In the genomic region with DNA sequence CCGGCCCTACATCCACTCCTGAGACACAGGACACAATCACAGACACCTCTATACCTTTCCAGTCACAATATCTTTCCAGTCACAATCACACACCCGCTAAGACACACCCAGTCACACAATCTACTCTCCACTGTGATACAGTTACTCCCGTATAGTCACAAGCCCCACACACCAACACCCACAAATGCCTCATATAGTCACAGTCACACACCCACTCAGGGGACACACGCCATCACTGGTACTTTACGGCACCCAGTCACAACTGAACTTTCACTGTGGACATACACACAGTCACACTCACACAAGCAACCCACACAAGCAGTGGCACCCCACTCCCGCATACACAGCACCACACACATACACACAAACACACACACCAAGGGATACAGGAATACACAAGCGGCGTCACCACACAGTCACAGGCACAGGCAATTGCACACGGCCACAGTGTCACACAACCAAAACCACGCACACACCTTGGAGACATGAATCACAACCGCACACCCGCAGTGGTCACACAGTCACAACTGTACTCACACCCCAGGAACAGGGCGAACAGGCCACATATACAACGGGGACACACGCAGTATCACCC, we compare ENCODE assay signal across 1 cellular context.
TF ChIP-seq lines count a peak whose summit lies in the region.

No MANE protein-coding gene starts in this region.

TF ChIP-seq in GM12878, 131 proteins besides CTCF, POLR2A, EP300 and RAD21:
- no peak for TF ChIP-seq NRF1 (conservative IDR thresholded peaks at IDR 0.05; ENCODE audit: low read depth, low read length)
- TF ChIP-seq NBN (IDR thresholded peaks at IDR 0.05): no peak; the same call in 1 of the 2 replicates
- no peak for TF ChIP-seq CHD4 (IDR thresholded peaks at IDR 0.05)
- no peak for TF ChIP-seq CBX5 (IDR thresholded peaks at IDR 0.05; ENCODE audit: low read depth)
- TF ChIP-seq, protein P1, sequence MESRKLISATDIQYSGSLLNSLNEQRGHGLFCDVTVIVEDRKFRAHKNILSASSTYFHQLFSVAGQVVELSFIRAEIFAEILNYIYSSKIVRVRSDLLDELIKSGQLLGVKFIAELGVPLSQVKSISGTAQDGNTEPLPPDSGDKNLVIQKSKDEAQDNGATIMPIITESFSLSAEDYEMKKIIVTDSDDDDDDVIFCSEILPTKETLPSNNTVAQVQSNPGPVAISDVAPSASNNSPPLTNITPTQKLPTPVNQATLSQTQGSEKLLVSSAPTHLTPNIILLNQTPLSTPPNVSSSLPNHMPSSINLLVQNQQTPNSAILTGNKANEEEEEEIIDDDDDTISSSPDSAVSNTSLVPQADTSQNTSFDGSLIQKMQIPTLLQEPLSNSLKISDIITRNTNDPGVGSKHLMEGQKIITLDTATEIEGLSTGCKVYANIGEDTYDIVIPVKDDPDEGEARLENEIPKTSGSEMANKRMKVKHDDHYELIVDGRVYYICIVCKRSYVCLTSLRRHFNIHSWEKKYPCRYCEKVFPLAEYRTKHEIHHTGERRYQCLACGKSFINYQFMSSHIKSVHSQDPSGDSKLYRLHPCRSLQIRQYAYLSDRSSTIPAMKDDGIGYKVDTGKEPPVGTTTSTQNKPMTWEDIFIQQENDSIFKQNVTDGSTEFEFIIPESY (IDR thresholded peaks at IDR 0.05): no peak
- TF ChIP-seq, protein P2, sequence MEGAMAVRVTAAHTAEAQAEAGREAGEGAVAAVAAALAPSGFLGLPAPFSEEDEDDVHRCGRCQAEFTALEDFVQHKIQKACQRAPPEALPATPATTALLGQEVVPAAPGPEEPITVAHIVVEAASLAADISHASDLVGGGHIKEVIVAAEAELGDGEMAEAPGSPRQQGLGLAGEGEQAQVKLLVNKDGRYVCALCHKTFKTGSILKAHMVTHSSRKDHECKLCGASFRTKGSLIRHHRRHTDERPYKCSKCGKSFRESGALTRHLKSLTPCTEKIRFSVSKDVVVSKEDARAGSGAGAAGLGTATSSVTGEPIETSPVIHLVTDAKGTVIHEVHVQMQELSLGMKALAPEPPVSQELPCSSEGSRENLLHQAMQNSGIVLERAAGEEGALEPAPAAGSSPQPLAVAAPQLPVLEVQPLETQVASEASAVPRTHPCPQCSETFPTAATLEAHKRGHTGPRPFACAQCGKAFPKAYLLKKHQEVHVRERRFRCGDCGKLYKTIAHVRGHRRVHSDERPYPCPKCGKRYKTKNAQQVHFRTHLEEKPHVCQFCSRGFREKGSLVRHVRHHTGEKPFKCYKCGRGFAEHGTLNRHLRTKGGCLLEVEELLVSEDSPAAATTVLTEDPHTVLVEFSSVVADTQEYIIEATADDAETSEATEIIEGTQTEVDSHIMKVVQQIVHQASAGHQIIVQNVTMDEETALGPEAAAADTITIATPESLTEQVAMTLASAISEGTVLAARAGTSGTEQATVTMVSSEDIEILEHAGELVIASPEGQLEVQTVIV (IDR thresholded peaks at IDR 0.05; ENCODE audit: borderline replicate concordance, partially characterized antibody): peak; percentile 82
- no peak for TF ChIP-seq YY1 (IDR thresholded peaks at IDR 0.05; ENCODE audit: low read depth, low read length)
- TF ChIP-seq RCOR1 (conservative IDR thresholded peaks at IDR 0.05; ENCODE audit: low read depth, low read length): 0 out of 2 replicates have a peak, but pooled peaks have one; percentile 70
- no peak for TF ChIP-seq SMAD5 (IDR thresholded peaks at IDR 0.05; ENCODE audit: low read depth)
- no peak for TF ChIP-seq ZNF207 (IDR thresholded peaks at IDR 0.05; ENCODE audit: borderline replicate concordance)
- peak; percentile 7; the same call in 1 of the 2 replicates for TF ChIP-seq SIN3A (IDR thresholded peaks at IDR 0.05; ENCODE audit: low read depth, low read length)
- TF ChIP-seq, protein P3, sequence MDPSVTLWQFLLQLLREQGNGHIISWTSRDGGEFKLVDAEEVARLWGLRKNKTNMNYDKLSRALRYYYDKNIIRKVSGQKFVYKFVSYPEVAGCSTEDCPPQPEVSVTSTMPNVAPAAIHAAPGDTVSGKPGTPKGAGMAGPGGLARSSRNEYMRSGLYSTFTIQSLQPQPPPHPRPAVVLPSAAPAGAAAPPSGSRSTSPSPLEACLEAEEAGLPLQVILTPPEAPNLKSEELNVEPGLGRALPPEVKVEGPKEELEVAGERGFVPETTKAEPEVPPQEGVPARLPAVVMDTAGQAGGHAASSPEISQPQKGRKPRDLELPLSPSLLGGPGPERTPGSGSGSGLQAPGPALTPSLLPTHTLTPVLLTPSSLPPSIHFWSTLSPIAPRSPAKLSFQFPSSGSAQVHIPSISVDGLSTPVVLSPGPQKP (IDR thresholded peaks at IDR 0.05; ENCODE audit: low read depth, low read length): peak; percentile 8; the same call in 1 of the 2 replicates
- TF ChIP-seq ATF7 (IDR thresholded peaks at IDR 0.05; ENCODE audit: low read depth): no peak
- TF ChIP-seq NR2C2 (IDR thresholded peaks at IDR 0.05; ENCODE audit: borderline replicate concordance, control insufficient read depth, insufficient read length, low read depth): no peak
- no peak for TF ChIP-seq STAT1 (conservative IDR thresholded peaks at IDR 0.05)
- no peak for TF ChIP-seq FOS (IDR thresholded peaks at IDR 0.05; ENCODE audit: borderline replicate concordance, extremely low read depth, insufficient read length)
- no peak for TF ChIP-seq PAX5 (IDR thresholded peaks at IDR 0.05; ENCODE audit: borderline replicate concordance, low read depth, low read length)
- TF ChIP-seq POLR2AphosphoS2 (IDR thresholded peaks at IDR 0.05; ENCODE audit: low read depth, low read length): no peak
- no peak for TF ChIP-seq ZNF622 (IDR thresholded peaks at IDR 0.05)
- TF ChIP-seq, protein P4, sequence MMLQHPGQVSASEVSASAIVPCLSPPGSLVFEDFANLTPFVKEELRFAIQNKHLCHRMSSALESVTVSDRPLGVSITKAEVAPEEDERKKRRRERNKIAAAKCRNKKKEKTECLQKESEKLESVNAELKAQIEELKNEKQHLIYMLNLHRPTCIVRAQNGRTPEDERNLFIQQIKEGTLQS (IDR thresholded peaks at IDR 0.05; ENCODE audit: borderline replicate concordance, extremely low read depth, low read depth, low read length): no peak
- peak; percentile 51; a peak in 2 of 4 replicates for TF ChIP-seq IKZF2 (IDR thresholded peaks at IDR 0.05)
- no peak for TF ChIP-seq TCF12 (IDR thresholded peaks at IDR 0.05; ENCODE audit: low read depth, low read length)
- peak in 1 of 2 experiments; percentile 31; a peak in 1 of 3 replicates for TF ChIP-seq EGR1 (IDR thresholded peaks at IDR 0.05; ENCODE audit: borderline replicate concordance in 1 of 2, low read depth in 2 of 2, low read length in 2 of 2)
- TF ChIP-seq, protein P5, sequence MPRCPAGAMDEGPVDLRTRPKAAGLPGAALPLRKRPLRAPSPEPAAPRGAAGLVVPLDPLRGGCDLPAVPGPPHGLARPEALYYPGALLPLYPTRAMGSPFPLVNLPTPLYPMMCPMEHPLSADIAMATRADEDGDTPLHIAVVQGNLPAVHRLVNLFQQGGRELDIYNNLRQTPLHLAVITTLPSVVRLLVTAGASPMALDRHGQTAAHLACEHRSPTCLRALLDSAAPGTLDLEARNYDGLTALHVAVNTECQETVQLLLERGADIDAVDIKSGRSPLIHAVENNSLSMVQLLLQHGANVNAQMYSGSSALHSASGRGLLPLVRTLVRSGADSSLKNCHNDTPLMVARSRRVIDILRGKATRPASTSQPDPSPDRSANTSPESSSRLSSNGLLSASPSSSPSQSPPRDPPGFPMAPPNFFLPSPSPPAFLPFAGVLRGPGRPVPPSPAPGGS (IDR thresholded peaks at IDR 0.05; ENCODE audit: borderline replicate concordance, insufficient read depth, low read depth, low read length, poor library complexity, severe bottlenecking): no peak
- TF ChIP-seq SMC3 (IDR thresholded peaks at IDR 0.05; ENCODE audit: borderline replicate concordance, low read length): no peak
- no peak for TF ChIP-seq TCF3 (IDR thresholded peaks at IDR 0.05; ENCODE audit: borderline replicate concordance, insufficient read depth, low read depth, low read length)
- peak; percentile 38; the same call in 1 of the 2 replicates for TF ChIP-seq LARP7 (IDR thresholded peaks at IDR 0.05)
- no peak for TF ChIP-seq ETV6 (conservative IDR thresholded peaks at IDR 0.05 in 1 of 2, IDR thresholded peaks at IDR 0.05 in 1 of 2; ENCODE audit: borderline replicate concordance in 1 of 2, low read depth in 1 of 2)
- TF ChIP-seq RAD51 (IDR thresholded peaks at IDR 0.05): no peak
- no peak for TF ChIP-seq GABPA (IDR thresholded peaks at IDR 0.05; ENCODE audit: low read depth)
- TF ChIP-seq, protein P6, sequence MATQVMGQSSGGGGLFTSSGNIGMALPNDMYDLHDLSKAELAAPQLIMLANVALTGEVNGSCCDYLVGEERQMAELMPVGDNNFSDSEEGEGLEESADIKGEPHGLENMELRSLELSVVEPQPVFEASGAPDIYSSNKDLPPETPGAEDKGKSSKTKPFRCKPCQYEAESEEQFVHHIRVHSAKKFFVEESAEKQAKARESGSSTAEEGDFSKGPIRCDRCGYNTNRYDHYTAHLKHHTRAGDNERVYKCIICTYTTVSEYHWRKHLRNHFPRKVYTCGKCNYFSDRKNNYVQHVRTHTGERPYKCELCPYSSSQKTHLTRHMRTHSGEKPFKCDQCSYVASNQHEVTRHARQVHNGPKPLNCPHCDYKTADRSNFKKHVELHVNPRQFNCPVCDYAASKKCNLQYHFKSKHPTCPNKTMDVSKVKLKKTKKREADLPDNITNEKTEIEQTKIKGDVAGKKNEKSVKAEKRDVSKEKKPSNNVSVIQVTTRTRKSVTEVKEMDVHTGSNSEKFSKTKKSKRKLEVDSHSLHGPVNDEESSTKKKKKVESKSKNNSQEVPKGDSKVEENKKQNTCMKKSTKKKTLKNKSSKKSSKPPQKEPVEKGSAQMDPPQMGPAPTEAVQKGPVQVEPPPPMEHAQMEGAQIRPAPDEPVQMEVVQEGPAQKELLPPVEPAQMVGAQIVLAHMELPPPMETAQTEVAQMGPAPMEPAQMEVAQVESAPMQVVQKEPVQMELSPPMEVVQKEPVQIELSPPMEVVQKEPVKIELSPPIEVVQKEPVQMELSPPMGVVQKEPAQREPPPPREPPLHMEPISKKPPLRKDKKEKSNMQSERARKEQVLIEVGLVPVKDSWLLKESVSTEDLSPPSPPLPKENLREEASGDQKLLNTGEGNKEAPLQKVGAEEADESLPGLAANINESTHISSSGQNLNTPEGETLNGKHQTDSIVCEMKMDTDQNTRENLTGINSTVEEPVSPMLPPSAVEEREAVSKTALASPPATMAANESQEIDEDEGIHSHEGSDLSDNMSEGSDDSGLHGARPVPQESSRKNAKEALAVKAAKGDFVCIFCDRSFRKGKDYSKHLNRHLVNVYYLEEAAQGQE (IDR thresholded peaks at IDR 0.05; ENCODE audit: low read depth, low read length): no peak
- TF ChIP-seq, protein P7, sequence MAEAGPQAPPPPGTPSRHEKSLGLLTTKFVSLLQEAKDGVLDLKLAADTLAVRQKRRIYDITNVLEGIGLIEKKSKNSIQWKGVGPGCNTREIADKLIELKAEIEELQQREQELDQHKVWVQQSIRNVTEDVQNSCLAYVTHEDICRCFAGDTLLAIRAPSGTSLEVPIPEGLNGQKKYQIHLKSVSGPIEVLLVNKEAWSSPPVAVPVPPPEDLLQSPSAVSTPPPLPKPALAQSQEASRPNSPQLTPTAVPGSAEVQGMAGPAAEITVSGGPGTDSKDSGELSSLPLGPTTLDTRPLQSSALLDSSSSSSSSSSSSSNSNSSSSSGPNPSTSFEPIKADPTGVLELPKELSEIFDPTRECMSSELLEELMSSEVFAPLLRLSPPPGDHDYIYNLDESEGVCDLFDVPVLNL (IDR thresholded peaks at IDR 0.05; ENCODE audit: low read depth, low read length): no peak
- peak; percentile 87; the same call in 1 of the 2 replicates for TF ChIP-seq DPF2 (IDR thresholded peaks at IDR 0.05)
- TF ChIP-seq SMARCA5 (IDR thresholded peaks at IDR 0.05): peak; percentile 77
- TF ChIP-seq FOXK2 (IDR thresholded peaks at IDR 0.05): peak; percentile 2; the same call in 1 of the 2 replicates
- TF ChIP-seq SMAD1 (IDR thresholded peaks at IDR 0.05; ENCODE audit: low read depth, partially characterized antibody): peak; percentile 40
- TF ChIP-seq, protein P8, sequence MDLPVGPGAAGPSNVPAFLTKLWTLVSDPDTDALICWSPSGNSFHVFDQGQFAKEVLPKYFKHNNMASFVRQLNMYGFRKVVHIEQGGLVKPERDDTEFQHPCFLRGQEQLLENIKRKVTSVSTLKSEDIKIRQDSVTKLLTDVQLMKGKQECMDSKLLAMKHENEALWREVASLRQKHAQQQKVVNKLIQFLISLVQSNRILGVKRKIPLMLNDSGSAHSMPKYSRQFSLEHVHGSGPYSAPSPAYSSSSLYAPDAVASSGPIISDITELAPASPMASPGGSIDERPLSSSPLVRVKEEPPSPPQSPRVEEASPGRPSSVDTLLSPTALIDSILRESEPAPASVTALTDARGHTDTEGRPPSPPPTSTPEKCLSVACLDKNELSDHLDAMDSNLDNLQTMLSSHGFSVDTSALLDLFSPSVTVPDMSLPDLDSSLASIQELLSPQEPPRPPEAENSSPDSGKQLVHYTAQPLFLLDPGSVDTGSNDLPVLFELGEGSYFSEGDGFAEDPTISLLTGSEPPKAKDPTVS (IDR thresholded peaks at IDR 0.05; ENCODE audit: low read depth, low read length): no peak
- TF ChIP-seq RUNX3 (IDR thresholded peaks at IDR 0.05; ENCODE audit: low read length): no peak
- TF ChIP-seq, protein P9, sequence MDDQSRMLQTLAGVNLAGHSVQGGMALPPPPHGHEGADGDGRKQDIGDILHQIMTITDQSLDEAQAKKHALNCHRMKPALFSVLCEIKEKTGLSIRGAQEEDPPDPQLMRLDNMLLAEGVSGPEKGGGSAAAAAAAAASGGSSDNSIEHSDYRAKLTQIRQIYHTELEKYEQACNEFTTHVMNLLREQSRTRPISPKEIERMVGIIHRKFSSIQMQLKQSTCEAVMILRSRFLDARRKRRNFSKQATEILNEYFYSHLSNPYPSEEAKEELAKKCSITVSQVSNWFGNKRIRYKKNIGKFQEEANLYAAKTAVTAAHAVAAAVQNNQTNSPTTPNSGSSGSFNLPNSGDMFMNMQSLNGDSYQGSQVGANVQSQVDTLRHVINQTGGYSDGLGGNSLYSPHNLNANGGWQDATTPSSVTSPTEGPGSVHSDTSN (IDR thresholded peaks at IDR 0.05; ENCODE audit: insufficient replicate concordance, low read depth, low read length): no peak
- no peak for TF ChIP-seq CHD1 (IDR thresholded peaks at IDR 0.05; ENCODE audit: low read depth, low read length)
- peak; percentile 42; the same call in 1 of the 2 replicates for TF ChIP-seq MTA2 (IDR thresholded peaks at IDR 0.05; ENCODE audit: low read depth)
- peak; percentile 9 for TF ChIP-seq RELA (IDR thresholded peaks at IDR 0.05; ENCODE audit: borderline replicate concordance, partially characterized antibody)
- TF ChIP-seq HDGF (IDR thresholded peaks at IDR 0.05): peak; percentile 95
- no peak for TF ChIP-seq CREB1 (IDR thresholded peaks at IDR 0.05; ENCODE audit: low read depth)
- no peak for TF ChIP-seq RBBP5 (conservative IDR thresholded peaks at IDR 0.05)
- TF ChIP-seq RFX5 (IDR thresholded peaks at IDR 0.05; ENCODE audit: low read depth, low read length): no peak
- TF ChIP-seq GATAD2B (conservative IDR thresholded peaks at IDR 0.05; ENCODE audit: low read depth): 0 out of 2 replicates have a peak, but pooled peaks have one; percentile 7
- no peak for TF ChIP-seq KAT2A (conservative IDR thresholded peaks at IDR 0.05; ENCODE audit: control insufficient read depth, low read depth, low read length)
- TF ChIP-seq MYC (IDR thresholded peaks at IDR 0.05; ENCODE audit: insufficient read depth, insufficient read length, insufficient replicate concordance, low read length, severe bottlenecking): no peak
- no peak for TF ChIP-seq POLR2AphosphoS5 (IDR thresholded peaks at IDR 0.05; ENCODE audit: low read length)
- TF ChIP-seq ZNF274 (IDR thresholded peaks at IDR 0.05; ENCODE audit: insufficient read depth, insufficient read length): no peak
- TF ChIP-seq MEF2B (IDR thresholded peaks at IDR 0.05; ENCODE audit: partially characterized antibody, poor library complexity, severe bottlenecking): no peak
TF ChIP-seq in GM12878: peak in this region for 15.
